ENCODE assay signal across 14 cellular contexts in the genomic region with DNA sequence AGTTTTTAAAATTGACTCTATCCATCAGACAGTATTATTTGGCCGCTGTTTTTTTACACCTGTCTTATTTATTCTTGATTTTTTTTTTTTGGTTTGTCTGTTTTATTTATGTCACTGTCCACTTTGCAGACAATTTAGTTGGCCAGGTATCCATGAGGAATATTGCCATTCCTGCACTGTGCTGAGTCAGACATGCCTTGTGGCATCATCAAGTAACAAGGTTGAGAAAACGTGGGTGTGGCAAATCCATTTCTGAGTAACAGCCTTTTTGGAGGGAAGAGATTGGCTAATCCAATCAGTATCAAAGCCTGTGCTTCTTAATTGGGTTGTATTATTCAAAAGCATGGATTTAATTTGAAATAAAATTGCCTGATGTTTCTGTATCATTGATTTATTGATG.
DNase-seq lines count a peak whose midpoint lies in the region; ATAC-seq lines count a peak whose summit lies in the region.
"Had no signal": no experiment of that assay in that cellular context is flagged by ENCODE, and none has a peak within 500 bp of the region (broad histone marks: within the 10 kb centered on the region; RNA-seq: fewer than 3 reads in every experiment).

No MANE protein-coding gene starts in this region.

- ATAC-seq in GM18511 (IDR thresholded peaks at IDR 0.05; ENCODE audit: unreplicated experiment) (no peak), GM19455 (IDR thresholded peaks at IDR 0.05; ENCODE audit: unreplicated experiment) (no peak)

- peak; percentile 73 for DNase-seq in A172 (ENCODE audit: low spot score)
- peak; percentile 2 for DNase-seq in HT1080 (ENCODE audit: low read depth)
- peak; percentile 31 for DNase-seq in astrocyte of the hippocampus (ENCODE audit: low read depth, low spot score)
- peak; percentile 77 for DNase-seq in iris pigment epithelial cell (ENCODE audit: low read depth)
- no peak for DNase-seq in midbrain (lab: John Stamatoyannopoulos, UW)
- no peak for DNase-seq in activated CD8-positive, alpha-beta memory T cell treated with anti-CD3 and anti-CD28 coated beads, Interleukin-2, amount 50 U/mL, for 48 hours
- DNase-seq: activated naive CD4-positive, alpha-beta T cell treated with Interleukin-2 at 50 U/mL for 16 hours; cerebellar nuclear complex; NCI-H1694 treated with DMSO at 0.1 percent for 48 hours; stimulated activated CD4-positive, alpha-beta T cell treated with anti-CD3 and anti-CD28 coated beads, Interleukin-1b, Interleukin-23, amount 100 ng/mL, for 48 hours; stimulated activated CD8-positive, alpha-beta memory T cell treated with anti-CD3 and anti-CD28 coated beads, Interleukin-4, amount 100 ng/mL, for 48 hours; thyroid gland had no signal

Comparison
In these comparisons a context has a peak if more than half of its experiments do, and no peak if none do; other contexts are left out.
1. DNase-seq: peak in A172 (single experiment), HT1080 (single experiment), astrocyte of the hippocampus (single experiment) and iris pigment epithelial cell (single experiment); none in midbrain (single experiment) and activated CD8-positive, alpha-beta memory T cell treated with anti-CD3 and anti-CD28 coated beads, Interleukin-2, amount 50 U/mL, for 48 hours (single experiment).